ENCODE assay signal across 19 cellular contexts in genomic region chr7:140677496-140677895, GRCh38. TPM values are rescaled to one million over a fixed set of nuclear protein-coding genes. Genes with fewer than 3 reads are reported as not detected.
DNase-seq lines count a peak whose midpoint lies in the region; ATAC-seq and TF ChIP-seq lines count a peak whose summit lies in the region.
"Had no signal": no experiment of that assay in that cellular context is flagged by ENCODE, and none has a peak within 500 bp of the region (broad histone marks: within the 10 kb centered on the region; RNA-seq: fewer than 3 reads in every experiment).

No MANE protein-coding gene starts in this region.

- H3K36me3 Mint-ChIP-seq in central memory CD8-positive, alpha-beta T cell (ENCODE audit: insufficient read depth) = peaks cover 45% of the 10 kb centered on the region
- peaks cover 9 to 40% (median 22%) of the 10 kb centered on the region in 5 donors for H3K36me3 Mint-ChIP-seq in naive thymus-derived CD4-positive, alpha-beta T cell

- CTCF ChIA-PET in naive thymus-derived CD4-positive, alpha-beta T cell (lab: Charles Lee) = no interaction called here

- ATAC-seq in central memory CD8-positive, alpha-beta T cell (replicated peaks; ENCODE audit: extremely low read depth, poor library complexity, severe bottlenecking) = no peak
- no peak for ATAC-seq in naive thymus-derived CD4-positive, alpha-beta T cell
- no peak for ATAC-seq in GM18520 (IDR thresholded peaks at IDR 0.05; ENCODE audit: unreplicated experiment)
- ATAC-seq: HCT116 had no signal

- peak overlapping the region; percentile 44 for H3K27ac Mint-ChIP-seq in central memory CD8-positive, alpha-beta T cell (ENCODE audit: low read depth)
- peak overlapping the region in 1 of 9 donors; percentile 16 for H3K27ac Mint-ChIP-seq in naive thymus-derived CD4-positive, alpha-beta T cell

- peak overlapping the region; percentile 94 for H3K27ac ChIP-seq in DOHH2 (ENCODE audit: low read depth, low read length)
- H3K27ac ChIP-seq in naive thymus-derived CD4-positive, alpha-beta T cell (ENCODE audit: low read depth, low read length) = no peak overlapping the region
- H3K27ac ChIP-seq: PC-9, RWPE1 had no signal

- H3K4me1 ChIP-seq in DOHH2 (ENCODE audit: control insufficient read depth, low read length) = peaks cover 50% of the 10 kb centered on the region
- H3K4me1 ChIP-seq in naive thymus-derived CD4-positive, alpha-beta T cell (ENCODE audit: control insufficient read depth in 2 of 2, insufficient read depth in 2 of 2, low read length in 2 of 2) = peaks cover 8 to 14% of the 10 kb centered on the region in 2 donors
- H3K4me1 ChIP-seq: Caco-2 had no signal

- H3K4me3 ChIP-seq in DOHH2 (ENCODE audit: low read length) = peak overlapping the region; percentile 81
- H3K4me3 ChIP-seq in naive thymus-derived CD4-positive, alpha-beta T cell (ENCODE audit: low read length) = no peak overlapping the region
- H3K4me3 ChIP-seq: PC-9 had no signal

- POLR2A ChIA-PET in naive thymus-derived CD4-positive, alpha-beta T cell (lab: Charles Lee) = no interaction called here

- H3K9me3 ChIP-seq in DOHH2 (ENCODE audit: control insufficient read depth, insufficient read depth, low read length) = no peaks in the 10 kb centered on the region
- no peaks in the 10 kb centered on the region for H3K9me3 ChIP-seq in naive thymus-derived CD4-positive, alpha-beta T cell (ENCODE audit: control insufficient read depth in 2 of 3, low read length in 3 of 3)
- H3K9me3 ChIP-seq: Caco-2 had no signal

- no peak for TF ChIP-seq CTCF in DOHH2 (IDR thresholded peaks at IDR 0.05; ENCODE audit: low read depth, low read length, poor library complexity, severe bottlenecking)

- peaks cover 31% of the 10 kb centered on the region for H3F3A ChIP-seq in DOHH2 (ENCODE audit: control insufficient read depth, insufficient read depth)

- H3K4me2 ChIP-seq in DOHH2 (ENCODE audit: low read length) = peak overlapping the region; percentile 90
- H3K4me2 ChIP-seq: PC-9 had no signal

- H3K4me1 Mint-ChIP-seq in central memory CD8-positive, alpha-beta T cell = peaks cover 35% of the 10 kb centered on the region
- peaks cover 18 to 41% (median 30%) of the 10 kb centered on the region in 7 donors for H3K4me1 Mint-ChIP-seq in naive thymus-derived CD4-positive, alpha-beta T cell

- no peaks in the 10 kb centered on the region for H3K9me2 ChIP-seq in DOHH2 (replicated peaks; ENCODE audit: control insufficient read depth, low read length)

- H3K4me3 Mint-ChIP-seq in central memory CD8-positive, alpha-beta T cell = no peak overlapping the region
- H3K4me3 Mint-ChIP-seq in naive thymus-derived CD4-positive, alpha-beta T cell = no peak overlapping the region

- no peaks in the 10 kb centered on the region for H3K27me3 Mint-ChIP-seq in central memory CD8-positive, alpha-beta T cell
- no peaks in the 10 kb centered on the region for H3K27me3 Mint-ChIP-seq in naive thymus-derived CD4-positive, alpha-beta T cell

- DNase-seq in NAMALWA (ENCODE audit: low spot score) (peak; percentile 53), posterior vena cava (ENCODE audit: low spot score) (peak; percentile 29), NCI-H1048 (lab: John Stamatoyannopoulos, UW) (no peak)
- DNase-seq in central memory CD8-positive, alpha-beta T cell (ENCODE audit: low spot score in 2 of 2) = no peak
- no peak for DNase-seq in naive thymus-derived CD4-positive, alpha-beta T cell
- DNase-seq: ACHN, Caco-2, GDM1, GOT3, NCI-H1694 treated with DMSO at 0.1 percent for 48 hours, NCI-H2107, NCI-H510A, NCI-H82, SIG-M5 had no signal

- intact Hi-C loops in posterior vena cava (cut with DNase I) = no loop called here
- intact Hi-C loops in naive thymus-derived CD4-positive, alpha-beta T cell (cut with micrococcal nuclease) = loop anchor here in 1 of 2 donors (10.0 kb wide), 1 partner anchor 613 kb away; the partner anchor contains the start of gene PARP12

- no peaks in the 10 kb centered on the region for H4K20me1 ChIP-seq in DOHH2 (ENCODE audit: control insufficient read depth, insufficient read depth, low read depth, low read length)

- peaks cover 72% of the 10 kb centered on the region for H3K36me3 ChIP-seq in DOHH2 (ENCODE audit: control insufficient read depth, low read length)
- peaks cover 0 to 51% (median 6%) of the 10 kb centered on the region in 3 experiments for H3K36me3 ChIP-seq in naive thymus-derived CD4-positive, alpha-beta T cell (ENCODE audit: control insufficient read depth in 2 of 3, insufficient read depth in 3 of 3, low read length in 3 of 3)

- no peaks in the 10 kb centered on the region for H3K9me3 Mint-ChIP-seq in central memory CD8-positive, alpha-beta T cell
- H3K9me3 Mint-ChIP-seq in naive thymus-derived CD4-positive, alpha-beta T cell = no peaks in the 10 kb centered on the region

- no peaks in the 10 kb centered on the region for H3K27me3 ChIP-seq in DOHH2 (ENCODE audit: control insufficient read depth, low read length)
- H3K27me3 ChIP-seq in naive thymus-derived CD4-positive, alpha-beta T cell (ENCODE audit: control insufficient read depth in 2 of 2, insufficient read depth in 2 of 2, low read length in 2 of 2) = no peaks in the 10 kb centered on the region

- peaks cover 71% of the 10 kb centered on the region for H3K79me2 ChIP-seq in DOHH2 (ENCODE audit: control insufficient read depth, low read length)

RNA-seq across cellular contexts. Expression of gene ADCK2, which starts 4.8 kb away (rescaled TPM):
- 10 to 100 TPM; 12.3 to 16.1 TPM for total RNA-seq in posterior vena cava
- total RNA-seq in naive thymus-derived CD4-positive, alpha-beta T cell = 10 to 100 TPM; 15.2 to 19.0 (median 18.3) TPM
- 10 to 100 TPM; 32.2 to 34.2 TPM for polyA plus RNA-seq in naive thymus-derived CD4-positive, alpha-beta T cell

RNA-seq across cellular contexts. Expression of gene NDUFB2, which starts 19.0 kb away (rescaled TPM):
- total RNA-seq in posterior vena cava = 100 to 1,000 TPM; 179 to 198 TPM
- 100 to 1,000 TPM in 1 of 5 experiments, 10 to 100 TPM in 4; 88.3 to 184 (median 94.0) TPM for total RNA-seq in naive thymus-derived CD4-positive, alpha-beta T cell
- 100 to 1,000 TPM; 372 to 507 TPM for polyA plus RNA-seq in naive thymus-derived CD4-positive, alpha-beta T cell

RNA-seq across cellular contexts. Expression of gene DENND2A, which starts 36.9 kb away (rescaled TPM):
- total RNA-seq in posterior vena cava = 10 to 100 TPM; 13.7 to 26.4 TPM
- not detected for total RNA-seq in naive thymus-derived CD4-positive, alpha-beta T cell
- not detected for polyA plus RNA-seq in naive thymus-derived CD4-positive, alpha-beta T cell

Comparison
In these comparisons a context has a peak if more than half of its experiments do, and no peak if none do; other contexts are left out.
1. DNase-seq: peak in NAMALWA (single experiment) and posterior vena cava (single experiment); none in central memory CD8-positive, alpha-beta T cell (0 of 2), naive thymus-derived CD4-positive, alpha-beta T cell (0 of 9) and NCI-H1048 (single experiment).
2. RNA of gene DENND2A, which starts 36.9 kb away (total RNA-seq): 13.7 to 26.4 TPM in posterior vena cava; not detected in naive thymus-derived CD4-positive, alpha-beta T cell; every median in the first group is over 10 times any median in the second.